In genomic region chr16:15976225-15976812, GRCh38 we compare ENCODE assay signal across 12 cellular contexts. TPM values are rescaled to one million over a fixed set of nuclear protein-coding genes. Genes with fewer than 3 reads are reported as not detected.
DNase-seq lines count a peak whose midpoint lies in the region; ATAC-seq, FAIRE-seq and TF ChIP-seq lines count a peak whose summit lies in the region.
"Had no signal": no experiment of that assay in that cellular context is flagged by ENCODE, and none has a peak within 500 bp of the region (broad histone marks: within the 10 kb centered on the region; RNA-seq: fewer than 3 reads in every experiment).

No MANE protein-coding gene starts in this region.

- POLR2A ChIA-PET in H1 (lab: Charles Lee; ENCODE audit: partially characterized antibody), result no interaction called here

- no peak overlapping the region for H3K56ac ChIP-seq in H1 (replicated peaks; ENCODE audit: insufficient read length, low read depth, low read length)

- H3K36me3 ChIP-seq in H1 (ENCODE audit: control insufficient read depth in 2 of 4, insufficient read depth in 4 of 4, low read length in 3 of 4), result peaks cover 3 to 41% (median 11%) of the 10 kb centered on the region in 4 experiments; a peak in 6 of 8 replicates
- no peaks in the 10 kb centered on the region for H3K36me3 ChIP-seq in osteoblast (ENCODE audit: insufficient read depth, low read length)
- H3K36me3 ChIP-seq in upper lobe of left lung, result no peaks in the 10 kb centered on the region
- H3K36me3 ChIP-seq in kidney (ENCODE audit: control insufficient read depth in 1 of 2, insufficient read depth in 2 of 2, low read length in 2 of 2), result no peaks in the 10 kb centered on the region

- H2BK15ac ChIP-seq in H1 (ENCODE audit: low read length), result no peak overlapping the region

- H3K27ac Mint-ChIP-seq in activated T-cell treated with anti-CD3 and anti-CD28 coated beads, Interleukin-2, amount 50 U/mL, for 72 hours, result peak overlapping the region; percentile 62

- FAIRE-seq in H1 (lab: Jason Lieb, UNC) (no peak), kidney (lab: Jason Lieb, UNC) (no peak)

- TF ChIP-seq POLR2A in H1 (IDR thresholded peaks at IDR 0.05; ENCODE audit: control extremely low read depth in 1 of 2, low read depth in 2 of 2, low read length in 2 of 2), result no peak
- no peak for TF ChIP-seq POLR2A in upper lobe of left lung (IDR thresholded peaks at IDR 0.05)

- peaks cover 47 to 50% of the 10 kb centered on the region in 2 donors for H3K36me3 Mint-ChIP-seq in activated T-cell treated with anti-CD3 and anti-CD28 coated beads, Interleukin-2, amount 50 U/mL, for 72 hours (ENCODE audit: insufficient read depth in 2 of 2)

- no peak overlapping the region for H4K5ac ChIP-seq in H1 (ENCODE audit: insufficient read length, low read depth, low read length)

- no peak overlapping the region for H2AK5ac ChIP-seq in H1 (ENCODE audit: low read depth, low read length)

- H2BK5ac ChIP-seq in H1 (ENCODE audit: low read depth, low read length), result no peak overlapping the region

- H2BK20ac ChIP-seq in H1 (ENCODE audit: low read length), result no peak overlapping the region

- H4K8ac ChIP-seq in H1 (ENCODE audit: extremely low read depth, insufficient read depth, low read length), result no peak overlapping the region

- H3K27ac ChIP-seq in H1 (ENCODE audit: low read depth, low read length) (no peak overlapping the region), osteoblast (ENCODE audit: low read depth, low read length) (peak overlapping the region; percentile 93), upper lobe of left lung (peak overlapping the region; percentile 55 to 87 (median 78)), kidney (ENCODE audit: low read depth in 2 of 2, low read length in 2 of 2) (peak overlapping the region in 1 of 2 donors; percentile 67)

- no peak overlapping the region for H3K18ac ChIP-seq in H1 (ENCODE audit: extremely low read depth, low read length)

- peaks cover 29 to 32% of the 10 kb centered on the region in 2 experiments for H3K9me3 ChIP-seq in H1 (ENCODE audit: insufficient read depth in 2 of 2, low read depth in 1 of 2, low read length in 1 of 2)
- no peaks in the 10 kb centered on the region for H3K9me3 ChIP-seq in osteoblast (ENCODE audit: low read depth, low read length)
- H3K9me3 ChIP-seq in upper lobe of left lung, result peaks cover 0 to 7% (median 3%) of the 10 kb centered on the region in 4 donors
- H3K9me3 ChIP-seq in kidney (ENCODE audit: control insufficient read depth in 1 of 2, low read length in 2 of 2), result peaks cover 0 to 3% of the 10 kb centered on the region in 2 donors

- H2AFZ ChIP-seq in H1 (ENCODE audit: low read length), result no peak overlapping the region
- peak overlapping the region; percentile 71 for H2AFZ ChIP-seq in osteoblast (ENCODE audit: low read length)

- peaks cover 0 to 15% of the 10 kb centered on the region in 2 experiments for H4K20me1 ChIP-seq in H1 (replicated peaks in 1 of 2; ENCODE audit: control insufficient read depth in 1 of 2, insufficient read depth in 2 of 2, low read length in 2 of 2)
- H4K20me1 ChIP-seq in osteoblast (ENCODE audit: insufficient read depth, low read length), result peaks cover 3% of the 10 kb centered on the region

- TF ChIP-seq RAD21 in H1 (IDR thresholded peaks at IDR 0.05 in 1 of 2, conservative IDR thresholded peaks at IDR 0.05 in 1 of 2; ENCODE audit: low read depth in 2 of 2, low read length in 2 of 2), result no peak

- H3K4me1 ChIP-seq in H1 (replicated peaks in 1 of 4; ENCODE audit: control insufficient read depth in 3 of 4, insufficient read depth in 4 of 4, low read length in 3 of 4) (peaks cover 6 to 14% (median 10%) of the 10 kb centered on the region in 4 experiments), osteoblast (ENCODE audit: insufficient read depth, low read length) (peaks cover 28% of the 10 kb centered on the region), upper lobe of left lung (peaks cover 17 to 40% (median 32%) of the 10 kb centered on the region in 4 donors), kidney (ENCODE audit: control insufficient read depth in 1 of 2, insufficient read depth in 1 of 2, low read depth in 1 of 2, low read length in 2 of 2) (no peaks in the 10 kb centered on the region)
- H3K4me1 ChIP-seq: HAP-1 had no signal

- H2BK120ac ChIP-seq in H1 (replicated peaks; ENCODE audit: low read depth, low read length), result no peak overlapping the region

- H3K4me1 Mint-ChIP-seq in activated T-cell treated with anti-CD3 and anti-CD28 coated beads, Interleukin-2, amount 50 U/mL, for 72 hours (ENCODE audit: low read depth), result peaks cover 33% of the 10 kb centered on the region

- TF ChIP-seq CTCF in H1 (IDR thresholded peaks at IDR 0.05; ENCODE audit: control extremely low read depth in 1 of 3, insufficient read depth in 1 of 3, low read depth in 1 of 3, low read length in 3 of 3) (no peak), osteoblast (IDR thresholded peaks at IDR 0.05; ENCODE audit: extremely low read depth, low read depth, low read length) (no peak), upper lobe of left lung (IDR thresholded peaks at IDR 0.05) (no peak), kidney (IDR thresholded peaks at IDR 0.05; ENCODE audit: borderline replicate concordance, extremely low read depth, insufficient read depth) (no peak)

- no peak overlapping the region for H4K91ac ChIP-seq in H1 (replicated peaks; ENCODE audit: insufficient read length, low read length)

- no peak overlapping the region for H3K4me3 Mint-ChIP-seq in activated T-cell treated with anti-CD3 and anti-CD28 coated beads, Interleukin-2, amount 50 U/mL, for 72 hours

- ATAC-seq in activated T-cell treated with anti-CD3 and anti-CD28 coated beads, Interleukin-2, amount 50 U/mL, for 72 hours (replicated peaks in 1 of 2), result no peak
- ATAC-seq in upper lobe of left lung (ENCODE audit: low FRiP score in 2 of 2) (peak in 1 of 2 donors; percentile 12), GM18867 (IDR thresholded peaks at IDR 0.05; ENCODE audit: unreplicated experiment) (no peak)

- TF ChIP-seq EP300 in H1 (IDR thresholded peaks at IDR 0.05; ENCODE audit: borderline replicate concordance in 1 of 2, low read depth in 2 of 2, low read length in 2 of 2), result no peak
- TF ChIP-seq EP300 in upper lobe of left lung (IDR thresholded peaks at IDR 0.05), result no peak

- H3K9ac ChIP-seq in H1 (replicated peaks in 1 of 4; ENCODE audit: extremely low read depth in 1 of 4, low read depth in 3 of 4, low read length in 3 of 4) (no peak overlapping the region), kidney (ENCODE audit: low read length in 2 of 2) (no peak overlapping the region)

- 0 out of 2 replicates have a peak overlapping the region, but pooled peaks have one; percentile 1 for H2BK12ac ChIP-seq in H1 (ENCODE audit: low read depth, low read length)

- 54% methylated on average over 5 of the region's 5 CpGs; no CpG with 5 or more reads in 1 of the 2 experiments for WGBS in H1 (ENCODE audit: extremely low coverage in 1 of 2, insufficient coverage in 1 of 2, insufficient read length in 1 of 2, insufficient replicate concordance in 2 of 2, low coverage in 1 of 2, low lambda C conversion rate in 2 of 2, missing lambda C conversion rate in 1 of 2), 2 experiments
- WGBS in upper lobe of left lung, 2 donors, result 72 to 73% methylated on average over 4 to 5 of the region's 5 CpGs

- H3K9me3 Mint-ChIP-seq in activated T-cell treated with anti-CD3 and anti-CD28 coated beads, Interleukin-2, amount 50 U/mL, for 72 hours, result peaks cover 22 to 29% of the 10 kb centered on the region in 2 donors

- peaks cover 34 to 97% of the 10 kb centered on the region in 2 experiments for H3K79me2 ChIP-seq in H1 (ENCODE audit: control insufficient read depth in 1 of 2, insufficient read depth in 2 of 2, low read length in 2 of 2)
- H3K79me2 ChIP-seq in osteoblast (ENCODE audit: insufficient read depth, low read length), result peaks cover 93% of the 10 kb centered on the region

- no peak overlapping the region for H3K4me3 ChIP-seq in H1 (ENCODE audit: extremely low read depth in 1 of 4, insufficient read depth in 2 of 4, low read depth in 3 of 4, low read length in 4 of 4)
- H3K4me3 ChIP-seq in osteoblast (ENCODE audit: insufficient read depth, low read length), result no peak overlapping the region
- H3K4me3 ChIP-seq in upper lobe of left lung, result no peak overlapping the region
- H3K4me3 ChIP-seq in kidney (ENCODE audit: low read length in 2 of 2), result no peak overlapping the region
- H3K4me3 ChIP-seq: HAP-1 had no signal

- H3K4me2 ChIP-seq in H1 (ENCODE audit: insufficient read depth in 1 of 2, low read depth in 2 of 2, low read length in 2 of 2), result 0 out of 4 replicates have a peak overlapping the region, but pooled peaks have one; percentile 8 to 23
- peak overlapping the region; percentile 63 for H3K4me2 ChIP-seq in osteoblast (ENCODE audit: insufficient read depth, low read length)

- H3K79me1 ChIP-seq in H1 (ENCODE audit: low read depth, low read length), result peaks cover 35% of the 10 kb centered on the region

- DNase-seq in activated T-cell treated with anti-CD3 and anti-CD28 coated beads, Interleukin-2, amount 50 U/mL, for 72 hours, result no peak
- no peak for DNase-seq in activated T-cell treated with anti-CD3 and anti-CD28 coated beads, Interleukin-2, amount 50 U/mL, for 48 hours
- DNase-seq in H1 (ENCODE audit: low read depth in 1 of 2, low spot score in 2 of 2) (no peak), osteoblast (ENCODE audit: insufficient read length, low spot score, missing footprints) (no peak), upper lobe of left lung (no peak), COR-L47 (lab: John Stamatoyannopoulos, UW) (no peak), kidney (no peak)
- DNase-seq: caudate nucleus; NCI-H748 treated with DMSO at 0.1 percent for 48 hours; stimulated activated naive CD4-positive, alpha-beta T cell had no signal

- no peak overlapping the region for H3K4ac ChIP-seq in H1 (replicated peaks; ENCODE audit: insufficient read length, low read depth, low read length)

- CTCF ChIA-PET in H1 (lab: Charles Lee; ENCODE audit: partially characterized antibody), result interaction anchor here (0.9 kb wide), 1 partner anchor 99 kb away, joined by 3 read pairs; no protein-coding TSS in a partner anchor

- peaks cover 2% of the 10 kb centered on the region; the same call in 1 of the 2 replicates for H3K23me2 ChIP-seq in H1 (ENCODE audit: low read depth, low read length)

- H3K14ac ChIP-seq in H1 (ENCODE audit: insufficient read length), result no peak overlapping the region

- intact Hi-C loops in kidney (cut with DNase I), result no loop called here

- no peak overlapping the region for H3K23ac ChIP-seq in H1 (ENCODE audit: insufficient read length)

- no peaks in the 10 kb centered on the region for H3K27me3 Mint-ChIP-seq in activated T-cell treated with anti-CD3 and anti-CD28 coated beads, Interleukin-2, amount 50 U/mL, for 72 hours (ENCODE audit: low read depth)

- H3K27me3 ChIP-seq in H1 (replicated peaks in 1 of 4; ENCODE audit: control insufficient read depth in 3 of 4, extremely low read depth in 1 of 4, insufficient read depth in 3 of 4, low read length in 3 of 4) (no peaks in the 10 kb centered on the region), osteoblast (ENCODE audit: insufficient read depth, low read length) (no peaks in the 10 kb centered on the region), upper lobe of left lung (no peaks in the 10 kb centered on the region)

RNA-seq across cellular contexts. Expression of gene ABCC1, which starts 26.9 kb away (rescaled TPM):
- 10 to 100 TPM; 82.3 to 90.4 TPM for total RNA-seq in activated T-cell treated with anti-CD3 and anti-CD28 coated beads, Interleukin-2, amount 50 U/mL, for 72 hours
- 65.7 and 66.8 TPM in 2 replicates for total RNA-seq in H1 (2021; fragmentation: NEBNext Ultra II Directional; extraction: Animal tissue kit (Norgen Biotek cat#: 25700))
- 42.6 and 73.9 TPM in 2 replicates for polyA plus RNA-seq in H1 (2011; rRNA removed)
- 25.1 TPM for polyA plus RNA-seq in H1 (2011; cell fraction: cytosol; rRNA removed)
- polyA plus RNA-seq in H1 (2011; cell fraction: nucleus; rRNA removed), result 102 TPM
- 54.4 to 58.9 TPM (median 57.1 TPM) in 4 replicates for polyA plus RNA-seq in H1 (2012, experiment 1 of 2)
- 24.2 TPM for polyA plus RNA-seq in H1 (2012, experiment 2 of 2)
- polyA plus RNA-seq in H1 (2013, experiment 1 of 2), result 67.0 TPM
- 55.1 TPM for polyA plus RNA-seq in H1 (2013, experiment 2 of 2)
- polyA minus RNA-seq in H1 (2011; rRNA and poly(A)+ RNA removed), result 121 and 123 TPM in 2 replicates
- polyA minus RNA-seq in H1 (2011; cell fraction: cytosol; rRNA and poly(A)+ RNA removed), result 62.4 TPM
- polyA minus RNA-seq in H1 (2011; cell fraction: nucleus; rRNA and poly(A)+ RNA removed), result 75.8 TPM
- 33.7 and 37.7 TPM in 2 replicates for total RNA-seq in osteoblast
- 100 to 1,000 TPM in 1 of 6 donors, 10 to 100 TPM in 5; 35.4 to 106 (median 44.8) TPM for total RNA-seq in upper lobe of left lung
- 29.7 TPM for total RNA-seq in kidney
- 4.6 TPM for polyA plus RNA-seq in kidney (ENCODE audit: insufficient read depth, low read depth, low replicate concordance)
